Comparison of ENCODE assay signal across 8 cellular contexts in genomic region chr14:58298880-58299664, GRCh38. TPM values are rescaled to one million over a fixed set of nuclear protein-coding genes. Genes with fewer than 3 reads are reported as not detected.
DNase-seq lines count a peak whose midpoint lies in the region; ATAC-seq, FAIRE-seq and TF ChIP-seq lines count a peak whose summit lies in the region.

No MANE protein-coding gene starts in this region.

- peak in 1 of 2 experiments; percentile 39 for DNase-seq in Caco-2
- DNase-seq in H54 (ENCODE audit: insufficient read length, low spot score) = peak; percentile 4
- DNase-seq in RWPE1 (ENCODE audit: low spot score) = peak; percentile 13
- peak; percentile 68 for DNase-seq in activated naive CD8-positive, alpha-beta T cell treated with anti-CD3 and anti-CD28 coated beads, Interleukin-2, amount 10 ng/mL, durations not matched to agents 7 days and 5 days
- peak; percentile 39 for DNase-seq in left cardiac atrium
- DNase-seq in trophoblast cell = peak in 1 of 2 donors; percentile 32
- no peak for DNase-seq in NCI-H1436 treated with DMSO at 0.1 percent for 48 hours (lab: John Stamatoyannopoulos, UW)

- peak overlapping the region; percentile 78 for H3K14ac ChIP-seq in trophoblast cell (ENCODE audit: low read length)

- H3K36me3 Mint-ChIP-seq in Caco-2 (ENCODE audit: insufficient read depth, unreplicated experiment) = peaks cover 32% of the 10 kb centered on the region
- H3K36me3 Mint-ChIP-seq in activated naive CD8-positive, alpha-beta T cell treated with anti-CD3 and anti-CD28 coated beads, Interleukin-2, amount 10 ng/mL, durations not matched to agents 7 days and 5 days = peaks cover 19% of the 10 kb centered on the region

- peak overlapping the region; percentile 85 for H3K4me3 ChIP-seq in Caco-2 (ENCODE audit: low read depth, low read length)
- peak overlapping the region; percentile 97 for H3K4me3 ChIP-seq in trophoblast cell (ENCODE audit: low read depth, low read length)

- H3K23ac ChIP-seq in trophoblast cell (ENCODE audit: low read length) = no peak overlapping the region

- peak overlapping the region; percentile 50 for H4K12ac ChIP-seq in trophoblast cell (ENCODE audit: low read depth, low read length)

- intact Hi-C loops in Caco-2 (cut with micrococcal nuclease; ENCODE audit: unreplicated experiment) = loop anchor here (1.0 to 5.0 kb wide), 4 partner anchors 42 to 99 kb away; partner anchors contain the start of genes ACTR10, PSMA3 and TOMM20L
- intact Hi-C loops in left cardiac atrium (cut with DNase I) = no loop called here

- peak overlapping the region; percentile 48 for H2BK120ac ChIP-seq in trophoblast cell (ENCODE audit: insufficient read depth, low read length, poor library complexity)

- peaks cover 7% of the 10 kb centered on the region; the same call in 1 of the 2 replicates for H3K4me1 ChIP-seq in Caco-2
- H3K4me1 ChIP-seq in trophoblast cell (ENCODE audit: control insufficient read depth in 1 of 2, insufficient read depth in 2 of 2, low read length in 2 of 2) = no peaks in the 10 kb centered on the region

- TF ChIP-seq CTCF in Caco-2 (IDR thresholded peaks at IDR 0.05; ENCODE audit: insufficient read depth in 1 of 2, low read depth in 1 of 2, low read length in 1 of 2, severe bottlenecking in 1 of 2, unreplicated experiment in 1 of 2) = no peak
- no peak for TF ChIP-seq CTCF in RWPE1 (conservative IDR thresholded peaks at IDR 0.05; ENCODE audit: low read depth)

- no peak overlapping the region for H2AK5ac ChIP-seq in trophoblast cell (ENCODE audit: low read length)

- peaks cover 14% of the 10 kb centered on the region for H3K79me2 ChIP-seq in trophoblast cell (ENCODE audit: control insufficient read depth, insufficient read depth, low read length, poor library complexity)

- no peaks in the 10 kb centered on the region for H3K9me3 ChIP-seq in Caco-2
- no peaks in the 10 kb centered on the region for H3K9me3 ChIP-seq in trophoblast cell (ENCODE audit: insufficient read depth, low read depth, low read length)

- H3K27ac ChIP-seq in RWPE1 (peak overlapping the region; percentile 97), trophoblast cell (ENCODE audit: low read depth, low read length) (peak overlapping the region; percentile 71)

- POLR2A ChIA-PET in Caco-2 (lab: Charles Lee) (interaction anchor here (0.6 to 1.9 kb wide), 8 partner anchors 12 to 1030 kb away, joined by 3 to 15 read pairs (median 4); partner anchors contain the start of gene TOMM20L), RWPE1 (lab: Yijun Ruan, JAX; ENCODE audit: low non-redundant PET) (no interaction called here)
- POLR2A ChIA-PET in activated naive CD8-positive, alpha-beta T cell treated with anti-CD3 and anti-CD28 coated beads, Interleukin-2, amount 10 ng/mL, durations not matched to agents 7 days and 5 days (lab: Charles Lee) = interaction anchor here (0.7 to 4.4 kb wide), 21 partner anchors 9 to 1031 kb away, joined by 3 to 64 read pairs (median 7); partner anchors contain the start of genes ACTR10, AP5M1, EXOC5 and KIAA0586

- no peak overlapping the region for H3K4me3 Mint-ChIP-seq in Caco-2 (ENCODE audit: unreplicated experiment)
- H3K4me3 Mint-ChIP-seq in activated naive CD8-positive, alpha-beta T cell treated with anti-CD3 and anti-CD28 coated beads, Interleukin-2, amount 10 ng/mL, durations not matched to agents 7 days and 5 days = peak overlapping the region; percentile 100

- H4K91ac ChIP-seq in trophoblast cell (ENCODE audit: low read depth, low read length) = peak overlapping the region; percentile 75

- H3K4ac ChIP-seq in trophoblast cell (ENCODE audit: low read depth, low read length) = peak overlapping the region; percentile 83

- no peak overlapping the region for H2BK12ac ChIP-seq in trophoblast cell (ENCODE audit: low read length)

- H3K9me3 Mint-ChIP-seq in Caco-2 (ENCODE audit: unreplicated experiment) = no peaks in the 10 kb centered on the region
- H3K9me3 Mint-ChIP-seq in activated naive CD8-positive, alpha-beta T cell treated with anti-CD3 and anti-CD28 coated beads, Interleukin-2, amount 10 ng/mL, durations not matched to agents 7 days and 5 days = no peaks in the 10 kb centered on the region

- ATAC-seq in activated naive CD8-positive, alpha-beta T cell treated with anti-CD3 and anti-CD28 coated beads, Interleukin-2, amount 10 ng/mL, durations not matched to agents 7 days and 5 days (ENCODE audit: low read depth) = no peak
- ATAC-seq in left cardiac atrium (peak; percentile 36 to 53), GM21786 (IDR thresholded peaks at IDR 0.05; ENCODE audit: unreplicated experiment) (no peak)

- peak overlapping the region; percentile 38 for H2BK5ac ChIP-seq in trophoblast cell (ENCODE audit: low read depth, low read length, poor library complexity)

- H3K27me3 ChIP-seq in Caco-2 (replicated peaks; ENCODE audit: control insufficient read depth, insufficient read depth, low read length) = no peaks in the 10 kb centered on the region
- no peaks in the 10 kb centered on the region for H3K27me3 ChIP-seq in trophoblast cell (ENCODE audit: insufficient read depth, low read length)

- H4K8ac ChIP-seq in trophoblast cell (ENCODE audit: low read depth, low read length) = peak overlapping the region; percentile 67

- peak overlapping the region; percentile 78 for H3K9ac ChIP-seq in trophoblast cell (ENCODE audit: low read length)

- H3K27me3 Mint-ChIP-seq in Caco-2 (ENCODE audit: insufficient read depth, unreplicated experiment) = no peaks in the 10 kb centered on the region
- no peaks in the 10 kb centered on the region for H3K27me3 Mint-ChIP-seq in activated naive CD8-positive, alpha-beta T cell treated with anti-CD3 and anti-CD28 coated beads, Interleukin-2, amount 10 ng/mL, durations not matched to agents 7 days and 5 days

- no CpG with 5 or more reads among the region's 84 CpGs for WGBS in trophoblast cell (ENCODE audit: extremely low coverage, insufficient coverage, insufficient read length)

- no peak for TF ChIP-seq POLR2A in H54 (IDR thresholded peaks at IDR 0.05; ENCODE audit: low read depth, low read length)

- H3K79me1 ChIP-seq in trophoblast cell (ENCODE audit: low read length) = peaks cover 12% of the 10 kb centered on the region

- CTCF ChIA-PET in Caco-2 (lab: Charles Lee) (interaction anchor here (1.0 to 1.9 kb wide), 3 partner anchors 11 to 97 kb away, joined by 4 to 12 read pairs (median 7); partner anchors contain the start of genes PSMA3 and TOMM20L), RWPE1 (lab: Yijun Ruan, JAX) (no interaction called here)

- H3K18ac ChIP-seq in trophoblast cell (ENCODE audit: low read length) = peak overlapping the region; percentile 85

- H3K27ac Mint-ChIP-seq in Caco-2 (ENCODE audit: unreplicated experiment) = peak overlapping the region; percentile 74
- peak overlapping the region; percentile 92 for H3K27ac Mint-ChIP-seq in activated naive CD8-positive, alpha-beta T cell treated with anti-CD3 and anti-CD28 coated beads, Interleukin-2, amount 10 ng/mL, durations not matched to agents 7 days and 5 days

- H3K4me2 ChIP-seq in trophoblast cell (ENCODE audit: low read length) = peak overlapping the region; percentile 80

- H3K36me3 ChIP-seq in Caco-2 (ENCODE audit: control insufficient read depth, insufficient read depth, low read length) (peaks cover 2% of the 10 kb centered on the region), trophoblast cell (ENCODE audit: control insufficient read depth in 1 of 2, insufficient read depth in 2 of 2, low read length in 2 of 2) (peaks cover 13 to 19% of the 10 kb centered on the region in 2 experiments)

- no peaks in the 10 kb centered on the region for H3K4me1 Mint-ChIP-seq in Caco-2 (ENCODE audit: low read depth, unreplicated experiment)
- peaks cover 29% of the 10 kb centered on the region for H3K4me1 Mint-ChIP-seq in activated naive CD8-positive, alpha-beta T cell treated with anti-CD3 and anti-CD28 coated beads, Interleukin-2, amount 10 ng/mL, durations not matched to agents 7 days and 5 days

- BruUV-seq in Caco-2 (replicated peaks; lab: Mats Ljungman, UMichigan) = no TSS peak

- H2AFZ ChIP-seq in trophoblast cell (ENCODE audit: insufficient read depth, low read length, poor library complexity) = peak overlapping the region; percentile 52

- FAIRE-seq in H54 (lab: Jason Lieb, UNC) = no peak

RNA-seq across cellular contexts. Expression of gene ARID4A, which starts 0.7 kb away (rescaled TPM):
- total RNA-seq in Caco-2 (2022) = 30.7 and 31.5 TPM in 2 replicates
- total RNA-seq in activated naive CD8-positive, alpha-beta T cell treated with anti-CD3 and anti-CD28 coated beads, Interleukin-2, amount 10 ng/mL, durations not matched to agents 7 days and 5 days = 10 to 100 TPM; 51.4 to 53.2 TPM
- 10 to 100 TPM; 20.5 to 22.9 TPM for total RNA-seq in left cardiac atrium
- 11.2 and 12.3 TPM in 2 replicates for polyA plus RNA-seq in trophoblast cell (2013)

RNA-seq across cellular contexts. Expression of gene PSMA3, which starts 54.4 kb away (rescaled TPM):
- 334 and 352 TPM in 2 replicates for total RNA-seq in Caco-2 (2022)
- total RNA-seq in activated naive CD8-positive, alpha-beta T cell treated with anti-CD3 and anti-CD28 coated beads, Interleukin-2, amount 10 ng/mL, durations not matched to agents 7 days and 5 days = 100 to 1,000 TPM; 189 to 203 TPM
- 100 to 1,000 TPM; 121 to 134 TPM for total RNA-seq in left cardiac atrium
- 405 and 413 TPM in 2 replicates for polyA plus RNA-seq in trophoblast cell (2013)

Comparison
In these comparisons a context has a peak if more than half of its experiments do, and no peak if none do; other contexts are left out.
1. ATAC-seq: peak in left cardiac atrium (2 of 2); none in activated naive CD8-positive, alpha-beta T cell treated with anti-CD3 and anti-CD28 coated beads, Interleukin-2, amount 10 ng/mL, durations not matched to agents 7 days and 5 days (single experiment) and GM21786 (single experiment).